In the genomic region with DNA sequence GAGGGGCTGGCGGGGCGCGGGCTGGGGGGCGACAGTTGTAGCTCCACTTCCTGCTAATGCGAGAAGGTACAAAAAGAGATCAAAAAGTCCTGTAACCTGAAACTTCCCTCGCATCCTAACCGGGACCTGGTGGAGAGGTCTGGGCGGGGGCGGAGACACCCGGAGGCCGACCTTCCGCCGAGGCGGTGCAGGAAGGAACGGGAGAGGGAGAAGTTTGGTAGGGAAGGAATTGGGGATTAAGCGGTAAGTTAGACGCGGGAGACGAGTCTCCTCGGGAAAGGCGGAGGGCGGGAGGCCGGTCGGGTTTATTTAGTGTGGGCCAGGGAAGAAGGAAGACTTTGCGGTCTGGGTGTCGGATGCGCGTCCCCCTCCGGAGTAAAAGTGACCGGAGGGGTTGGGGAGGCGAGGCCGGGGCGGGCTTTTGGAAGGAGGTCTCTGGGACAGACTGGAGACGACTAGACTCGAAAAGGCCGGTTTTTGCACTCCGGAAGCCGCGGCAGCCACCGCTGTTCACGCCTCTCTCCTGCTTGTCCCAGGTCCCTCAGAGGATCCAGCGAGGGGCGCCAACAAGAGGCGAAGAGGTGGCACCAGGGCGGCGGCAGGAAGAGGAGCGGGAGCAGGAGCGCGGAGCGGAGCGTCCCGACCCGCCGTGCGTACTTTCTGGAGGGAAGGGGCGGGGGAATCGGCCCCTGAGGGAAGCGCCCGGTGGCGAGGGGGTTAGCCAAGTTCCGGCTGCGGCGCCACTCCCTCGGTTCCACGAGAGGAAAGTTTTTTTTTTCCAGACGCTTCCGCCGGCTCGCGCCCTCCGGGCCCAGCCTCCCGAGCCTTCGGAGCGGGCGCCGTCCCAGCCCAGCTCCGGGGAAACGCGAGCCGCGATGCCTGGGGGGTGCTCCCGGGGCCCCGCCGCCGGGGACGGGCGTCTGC, we compare ENCODE assay signal across 8 cellular contexts. TPM values are rescaled to one million over a fixed set of nuclear protein-coding genes. Genes with fewer than 3 reads are reported as not detected.
DNase-seq lines count a peak whose midpoint lies in the region; ATAC-seq and TF ChIP-seq lines count a peak whose summit lies in the region.

No MANE protein-coding gene starts in this region.

- H3K4me3 Mint-ChIP-seq in T-helper 17 cell, result peak overlapping the region; percentile 93
- peak overlapping the region; percentile 95 for H3K4me3 Mint-ChIP-seq in endothelial cell (ENCODE audit: unreplicated experiment)
- peak overlapping the region; percentile 93 for H3K4me3 Mint-ChIP-seq in type B pancreatic cell

- POLR2A ChIA-PET in AG04449 (lab: Yijun Ruan, JAX), result interaction anchor here (1.0 to 1.7 kb wide), 3 partner anchors 8 to 701 kb away, joined by 3 to 12 read pairs (median 3); a partner anchor contains a TSS

- DNase-seq in AG04449 (ENCODE audit: low read depth, low spot score), result no peak
- DNase-seq in HT-29 (ENCODE audit: low spot score), result peak; percentile 58
- peak in 1 of 3 donors; percentile 11 for DNase-seq in T-helper 17 cell
- DNase-seq in endothelial cell (ENCODE audit: low spot score), result peak; percentile 58
- DNase-seq in mesenteric fat pad (ENCODE audit: low spot score), result peak; percentile 91
- DNase-seq in type B pancreatic cell (ENCODE audit: extremely low spot score, unreplicated experiment), result peak; percentile 76

- peak overlapping the region; percentile 60 for H3K27ac Mint-ChIP-seq in T-helper 17 cell
- H3K27ac Mint-ChIP-seq in endothelial cell (ENCODE audit: unreplicated experiment), result peak overlapping the region; percentile 89
- peak overlapping the region; percentile 83 for H3K27ac Mint-ChIP-seq in type B pancreatic cell

- peak; percentile 41 for ATAC-seq in GM18502 (IDR thresholded peaks at IDR 0.05; ENCODE audit: poor library complexity, unreplicated experiment)
- ATAC-seq in T-helper 17 cell, result peak; percentile 11
- no peak for ATAC-seq in GM18519 (IDR thresholded peaks at IDR 0.05; ENCODE audit: low FRiP score, unreplicated experiment)

- peaks cover 21% of the 10 kb centered on the region for H3K4me1 Mint-ChIP-seq in T-helper 17 cell
- peaks cover 16% of the 10 kb centered on the region for H3K4me1 Mint-ChIP-seq in endothelial cell (ENCODE audit: unreplicated experiment)
- H3K4me1 Mint-ChIP-seq in type B pancreatic cell (ENCODE audit: unreplicated experiment), result peaks cover 20% of the 10 kb centered on the region

- H3K9me3 Mint-ChIP-seq in endothelial cell (ENCODE audit: unreplicated experiment) (no peaks in the 10 kb centered on the region), type B pancreatic cell (no peaks in the 10 kb centered on the region)

- peak overlapping the region; percentile 84 for H3K4me3 ChIP-seq in AG04449 (ENCODE audit: low read depth, low read length)

- no peaks in the 10 kb centered on the region for H3K9me3 ChIP-seq in T-helper 17 cell (ENCODE audit: control insufficient read depth, low read length, poor library complexity, severe bottlenecking)

- CTCF ChIA-PET in AG04449 (lab: Yijun Ruan, JAX), result interaction anchor here (0.8 to 2.5 kb wide), 5 partner anchors 8 to 693 kb away, joined by 3 to 10 read pairs (median 4); no protein-coding TSS in a partner anchor

- peaks cover 2% of the 10 kb centered on the region for H3K36me3 Mint-ChIP-seq in T-helper 17 cell (ENCODE audit: low read depth)
- peaks cover 10% of the 10 kb centered on the region for H3K36me3 Mint-ChIP-seq in endothelial cell (ENCODE audit: low read depth, unreplicated experiment)
- peaks cover 11% of the 10 kb centered on the region for H3K36me3 Mint-ChIP-seq in type B pancreatic cell

- H3K27me3 Mint-ChIP-seq in T-helper 17 cell, result peaks cover 43% of the 10 kb centered on the region
- peaks cover 8% of the 10 kb centered on the region for H3K27me3 Mint-ChIP-seq in endothelial cell (ENCODE audit: unreplicated experiment)
- H3K27me3 Mint-ChIP-seq in type B pancreatic cell, result peaks cover 27% of the 10 kb centered on the region

- TF ChIP-seq CTCF in AG04449 (IDR thresholded peaks at IDR 0.05; ENCODE audit: insufficient read depth, low read length, missing control alignments), result no peak
- no peak for TF ChIP-seq CTCF in endothelial cell (IDR thresholded peaks at IDR 0.05; ENCODE audit: unreplicated experiment)
- TF ChIP-seq CTCF in type B pancreatic cell (conservative IDR thresholded peaks at IDR 0.05), result no peak

RNA-seq across cellular contexts. Expression of a gene that starts 0.7 kb away (rescaled TPM):
- 12.3 and 13.8 TPM in 2 replicates for total RNA-seq in HT-29 (2014; rRNA removed; shearing (Covaris generic))
- total RNA-seq in T-helper 17 cell, result 1 to 10 TPM in 1 of 2 donors, under 1 TPM in 1; 0.89 to 2.5 TPM
- 21.8 TPM for total RNA-seq in endothelial cell (ENCODE audit: unreplicated experiment)
- total RNA-seq in mesenteric fat pad, result 15.0 TPM
- total RNA-seq in type B pancreatic cell (ENCODE audit: low replicate concordance), result 16.9 and 168 TPM in 2 replicates
